Comparison of ENCODE assay signal across 8 cellular contexts in the genomic region with DNA sequence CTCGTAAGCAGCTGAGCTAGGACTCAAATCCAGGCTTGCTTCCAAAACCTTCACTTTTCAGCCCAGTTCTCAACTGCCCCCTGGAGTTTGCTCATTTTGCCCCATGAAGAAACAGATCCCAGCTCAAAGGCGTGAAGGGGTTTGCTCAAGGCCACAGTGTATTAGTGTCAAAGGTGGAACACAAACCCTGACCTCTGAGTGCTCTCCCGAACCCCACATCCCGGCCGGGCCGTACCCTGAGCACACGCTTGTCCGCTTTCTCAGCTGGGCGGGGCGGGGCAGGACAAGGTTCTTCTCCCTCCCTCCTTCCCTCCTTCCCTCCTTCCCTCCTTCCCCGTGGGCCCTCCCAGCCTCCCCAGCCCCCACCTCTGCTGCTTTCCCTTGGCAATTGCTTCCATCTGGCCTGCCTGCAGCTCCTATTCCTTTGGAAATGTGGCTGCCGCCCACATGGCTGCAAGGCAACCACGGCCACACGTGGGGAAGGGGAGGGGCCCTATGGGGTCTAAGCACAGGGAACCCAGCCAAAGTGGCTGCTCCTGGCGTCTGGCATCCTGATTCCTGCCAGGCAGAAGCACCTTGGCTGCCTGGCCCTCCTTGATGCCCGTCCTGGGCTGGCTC. TPM values are rescaled to one million over a fixed set of nuclear protein-coding genes. Genes with fewer than 3 reads are reported as not detected.
A peak's percentile ranks its signal among the peaks of the same experiment; 100 is the strongest.
DNase-seq lines count a peak whose midpoint lies in the region; ATAC-seq and TF ChIP-seq lines count a peak whose summit lies in the region.

No MANE protein-coding gene starts in this region.

- POLR2A ChIA-PET in RWPE1 (lab: Yijun Ruan, JAX; ENCODE audit: low non-redundant PET), result no interaction called here
- POLR2A ChIA-PET in Caco-2 (lab: Charles Lee), result interaction anchor here (0.6 kb wide), 2 partner anchors 49 to 72 kb away, joined by 3 to 4 read pairs; no protein-coding TSS in a partner anchor

- H3K4me3 Mint-ChIP-seq in Caco-2 (ENCODE audit: unreplicated experiment), result no peak overlapping the region

- no peak for ATAC-seq in foreskin keratinocyte
- ATAC-seq in GM21381 (IDR thresholded peaks at IDR 0.05; ENCODE audit: unreplicated experiment), result no peak

- H3K9me3 ChIP-seq in prostate gland (no peaks in the 10 kb centered on the region), Caco-2 (no peaks in the 10 kb centered on the region)

- peaks cover 4% of the 10 kb centered on the region for H3K4me1 Mint-ChIP-seq in Caco-2 (ENCODE audit: low read depth, unreplicated experiment)

- H3K4me3 ChIP-seq in prostate gland (no peak overlapping the region), Caco-2 (ENCODE audit: low read depth, low read length) (no peak overlapping the region)

- H3K27me3 Mint-ChIP-seq in Caco-2 (ENCODE audit: insufficient read depth, unreplicated experiment), result no peaks in the 10 kb centered on the region

- no peaks in the 10 kb centered on the region for H3K9me3 Mint-ChIP-seq in Caco-2 (ENCODE audit: unreplicated experiment)

- intact Hi-C loops in prostate gland (cut with DNase I) (loop anchor here (5.0 kb wide), 2 partner anchors 42 to 58 kb away; no protein-coding TSS in a partner anchor), Caco-2 (cut with micrococcal nuclease; ENCODE audit: unreplicated experiment) (no loop called here)

- peaks cover 5% of the 10 kb centered on the region for H3K36me3 Mint-ChIP-seq in Caco-2 (ENCODE audit: insufficient read depth, unreplicated experiment)

- in situ Hi-C loops in GM13976 (cut with MboI; ENCODE audit: low sequenced_read_pairs, unreplicated experiment), result no loop called here

- no peaks in the 10 kb centered on the region for H3K27me3 ChIP-seq in foreskin keratinocyte
- no peaks in the 10 kb centered on the region for H3K27me3 ChIP-seq in prostate gland (replicated peaks; ENCODE audit: insufficient read depth)
- H3K27me3 ChIP-seq in Caco-2 (replicated peaks; ENCODE audit: control insufficient read depth, insufficient read depth, low read length), result no peaks in the 10 kb centered on the region

- WGBS in prostate gland, result 25% methylated on average over 16 of the region's 16 CpGs

- DNase-seq in DMS 273 (lab: John Stamatoyannopoulos, UW; ENCODE audit: unreplicated experiment) (peak; percentile 97), RWPE1 (ENCODE audit: low spot score) (no peak), foreskin keratinocyte (no peak), prostate gland (ENCODE audit: low spot score) (peak; percentile 16), Caco-2 (no peak), kidney glomerular epithelial cell (lab: John Stamatoyannopoulos, UW) (no peak), GM13976 (ENCODE audit: low spot score) (no peak)

- peaks cover 6% of the 10 kb centered on the region for H3K4me1 ChIP-seq in foreskin keratinocyte
- H3K4me1 ChIP-seq in prostate gland (replicated peaks), result no peaks in the 10 kb centered on the region
- peaks cover 13% of the 10 kb centered on the region for H3K4me1 ChIP-seq in Caco-2

- no peak overlapping the region for H3K27ac Mint-ChIP-seq in Caco-2 (ENCODE audit: unreplicated experiment)

- no TSS peak for BruUV-seq in Caco-2 (replicated peaks; lab: Mats Ljungman, UMichigan)

- TF ChIP-seq CTCF in RWPE1 (conservative IDR thresholded peaks at IDR 0.05; ENCODE audit: low read depth) (no peak), foreskin keratinocyte (conservative IDR thresholded peaks at IDR 0.05) (peak; percentile 37), prostate gland (IDR thresholded peaks at IDR 0.05) (no peak), Caco-2 (IDR thresholded peaks at IDR 0.05; ENCODE audit: insufficient read depth in 1 of 2, low read depth in 1 of 2, low read length in 1 of 2, severe bottlenecking in 1 of 2, unreplicated experiment in 1 of 2) (no peak), GM13976 (IDR thresholded peaks at IDR 0.05; ENCODE audit: borderline replicate concordance, control extremely low read depth, extremely low read depth, insufficient read depth, missing control alignments) (no peak)

- CTCF ChIA-PET in RWPE1 (lab: Yijun Ruan, JAX), result interaction anchor here (0.6 kb wide), 1 partner anchor 13 kb away, joined by 3 read pairs; no protein-coding TSS in a partner anchor
- CTCF ChIA-PET in Caco-2 (lab: Charles Lee), result interaction anchor here (0.5 to 1.7 kb wide), 3 partner anchors 15 to 52 kb away, joined by 3 to 6 read pairs (median 4); no protein-coding TSS in a partner anchor

- TF ChIP-seq POLR2A in prostate gland (IDR thresholded peaks at IDR 0.05), result no peak

- H3K36me3 ChIP-seq in prostate gland (no peaks in the 10 kb centered on the region), Caco-2 (ENCODE audit: control insufficient read depth, insufficient read depth, low read length) (no peaks in the 10 kb centered on the region)

- H3K27ac ChIP-seq in RWPE1, result peak overlapping the region; percentile 90
- no peak overlapping the region for H3K27ac ChIP-seq in foreskin keratinocyte
- peak overlapping the region in 1 of 2 donors; percentile 50 for H3K27ac ChIP-seq in prostate gland

RNA-seq across cellular contexts. Expression of gene ST3GAL4, which starts 4.1 kb away (rescaled TPM):
- total RNA-seq in foreskin keratinocyte, result 35.0 and 36.1 TPM in 2 replicates
- polyA plus RNA-seq in foreskin keratinocyte, result 47.7 and 50.5 TPM in 2 replicates
- total RNA-seq in prostate gland, result 100 to 1,000 TPM in 1 of 2 donors, 10 to 100 TPM in 1; 29.2 to 192 TPM
- 11.2 and 11.5 TPM in 2 replicates for total RNA-seq in Caco-2 (2022)

RNA-seq across cellular contexts. Expression of gene DCPS, which starts 55.7 kb away (rescaled TPM):
- total RNA-seq in foreskin keratinocyte (28.9 and 35.4 TPM in 2 replicates), prostate gland (10 to 100 TPM; 12.6 to 17.5 TPM), Caco-2 (2022) (40.2 and 40.4 TPM in 2 replicates)
- polyA plus RNA-seq in foreskin keratinocyte, result 33.5 and 43.9 TPM in 2 replicates

Comparison
In these comparisons a context has a peak if more than half of its experiments do, and no peak if none do; other contexts are left out.
1. DNase-seq: peak in DMS 273 (single experiment) and prostate gland (single experiment); none in RWPE1 (single experiment), foreskin keratinocyte (0 of 2), Caco-2 (0 of 2), kidney glomerular epithelial cell (single experiment) and GM13976 (single experiment).